In the genomic region with DNA sequence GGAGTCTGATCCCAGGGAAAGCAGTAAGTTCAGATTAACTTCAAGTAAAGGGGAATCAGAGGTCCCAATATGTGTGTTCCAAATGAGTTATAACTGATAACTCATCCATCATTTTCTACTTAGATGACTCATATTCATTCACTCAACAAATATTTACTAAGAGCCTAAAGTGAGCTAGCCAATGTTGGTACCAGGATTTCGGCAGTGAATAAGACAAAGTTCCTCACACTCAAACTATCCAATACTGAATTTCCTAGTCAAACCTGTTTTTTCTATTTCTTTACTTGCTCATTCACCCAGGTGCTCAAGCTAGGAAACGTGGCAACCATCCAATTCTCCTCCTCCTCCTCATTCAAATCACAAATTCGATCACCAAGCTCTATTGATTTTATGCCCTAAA, we compare ENCODE assay signal across 20 cellular contexts. TPM values are rescaled to one million over a fixed set of nuclear protein-coding genes. Genes with fewer than 3 reads are reported as not detected.
DNase-seq lines count a peak whose midpoint lies in the region; ATAC-seq, FAIRE-seq and TF ChIP-seq lines count a peak whose summit lies in the region.
"Had no signal": no experiment of that assay in that cellular context is flagged by ENCODE, and none has a peak within 500 bp of the region (broad histone marks: within the 10 kb centered on the region; RNA-seq: fewer than 3 reads in every experiment).

No MANE protein-coding gene starts in this region.

- peak in 1 of 2 experiments; percentile 45; a peak in 3 of 6 replicates for ATAC-seq in A549

- no peaks in the 10 kb centered on the region for H3K9me2 ChIP-seq in SK-N-SH

- H3K36me3 ChIP-seq in SK-N-SH (replicated peaks in 1 of 2; ENCODE audit: control insufficient read depth in 1 of 2, insufficient read depth in 2 of 2, low read length in 1 of 2) (peaks cover 62 to 73% of the 10 kb centered on the region in 2 experiments), colonic mucosa (peaks cover 8% of the 10 kb centered on the region)

- no peak for TF ChIP-seq POLR2A in A549 (IDR thresholded peaks at IDR 0.05; ENCODE audit: low read length)

- H3K4me1 ChIP-seq in A549 (peaks cover 20% of the 10 kb centered on the region), SK-N-SH (ENCODE audit: control insufficient read depth in 1 of 2, insufficient read depth in 2 of 2, low read depth in 1 of 2, low read length in 1 of 2) (no peaks in the 10 kb centered on the region), colonic mucosa (no peaks in the 10 kb centered on the region)
- H3K4me1 ChIP-seq: SJSA1, testis had no signal

- no peaks in the 10 kb centered on the region for H3K27me3 ChIP-seq in SK-N-SH (ENCODE audit: insufficient read depth)
- no peaks in the 10 kb centered on the region for H3K27me3 ChIP-seq in colonic mucosa
- H3K27me3 ChIP-seq: heart right ventricle, SJSA1, testis had no signal

- CTCF ChIA-PET in A549 (lab: Yijun Ruan, JAX) (interaction anchor here (0.9 to 12.8 kb wide), 5 partner anchors 12 to 304 kb away, joined by 3 to 96 read pairs (median 3); no protein-coding TSS in a partner anchor), SK-N-SH (lab: Yijun Ruan, JAX) (interaction anchor here (0.7 to 1.7 kb wide), 4 partner anchors 9 to 26 kb away, joined by 3 to 6 read pairs (median 5); partner anchors contain the start of gene FBXW2)

- TF ChIP-seq CTCF in A549 (IDR thresholded peaks at IDR 0.05) (no peak), SK-N-SH (IDR thresholded peaks at IDR 0.05) (no peak), foreskin fibroblast (IDR thresholded peaks at IDR 0.05; ENCODE audit: low read depth, low read length) (no peak), colonic mucosa (IDR thresholded peaks at IDR 0.05) (no peak)

- no peak for DNase-seq in A549 (ENCODE audit: low read depth in 1 of 2, low spot score in 1 of 2)
- peak; percentile 82 for DNase-seq in DMS53 (lab: John Stamatoyannopoulos, UW)
- DNase-seq in SK-N-SH = no peak
- peak; percentile 13 to 26 for DNase-seq in foreskin fibroblast
- DNase-seq in colonic mucosa = no peak
- DNase-seq in SHP77 (lab: John Stamatoyannopoulos, UW) = no peak
- DNase-seq in AG08396 (ENCODE audit: low spot score) = no peak
- no peak for DNase-seq in LoVo (ENCODE audit: low spot score)
- DNase-seq: activated CD4-positive, CD25-positive, alpha-beta regulatory T cell; activated gamma-delta T cell; anterior cingulate cortex; effector memory CD4-positive, alpha-beta T cell; heart right ventricle; immature natural killer cell; NCI-H1436 treated with DMSO at 0.1 percent for 48 hours; occipital lobe; right cardiac atrium; testis had no signal

- H2AFZ ChIP-seq in SK-N-SH (ENCODE audit: low read depth) = no peak overlapping the region

- no peaks in the 10 kb centered on the region for H3F3A ChIP-seq in SK-N-SH (replicated peaks; ENCODE audit: insufficient read depth)

- H3K9ac ChIP-seq in SK-N-SH (no peak overlapping the region), colonic mucosa (ENCODE audit: low read depth in 2 of 2, low read length in 2 of 2) (no peak overlapping the region)

- H3K27ac ChIP-seq in A549 (no peak overlapping the region), SK-N-SH (ENCODE audit: low read depth in 2 of 2, low read length in 1 of 2) (no peak overlapping the region), colonic mucosa (no peak overlapping the region)
- H3K27ac ChIP-seq: heart right ventricle, SJSA1, testis had no signal

- POLR2A ChIA-PET in A549 (lab: Yijun Ruan, JAX) = interaction anchor here (3.0 kb wide), 1 partner anchor 26 kb away, joined by 8 read pairs; the partner anchor contains the start of gene FBXW2
- POLR2A ChIA-PET in SK-N-SH (lab: Yijun Ruan, JAX) = no interaction called here

- H3K9me3 ChIP-seq in A549 (no peaks in the 10 kb centered on the region), SK-N-SH (no peaks in the 10 kb centered on the region), colonic mucosa (no peaks in the 10 kb centered on the region)
- H3K9me3 ChIP-seq: heart right ventricle, SJSA1, testis had no signal

- TF ChIP-seq RAD21 in A549 (conservative IDR thresholded peaks at IDR 0.05 in 1 of 2, IDR thresholded peaks at IDR 0.05 in 1 of 2) (no peak), SK-N-SH (IDR thresholded peaks at IDR 0.05; ENCODE audit: low read length) (no peak)

- FAIRE-seq in A549 (lab: Jason Lieb, UNC) = no peak
- FAIRE-seq: H1 had no signal

- WGBS in A549 (ENCODE audit: missing lambda C conversion rate) = 22% methylated on average over 3 of the region's 3 CpGs
- WGBS in SK-N-SH (ENCODE audit: low lambda C conversion rate) = 73% methylated on average over 3 of the region's 3 CpGs

- no peaks in the 10 kb centered on the region for H4K20me1 ChIP-seq in SK-N-SH (ENCODE audit: insufficient read depth)

- intact Hi-C loops in colonic mucosa (cut with DNase I) = no loop called here

- TF ChIP-seq EP300 in A549 (IDR thresholded peaks at IDR 0.05) (no peak), SK-N-SH (IDR thresholded peaks at IDR 0.05; ENCODE audit: borderline replicate concordance in 1 of 2, low read depth in 1 of 2, low read length in 1 of 2) (no peak)

- H3K79me2 ChIP-seq in SK-N-SH (ENCODE audit: insufficient read depth) = no peaks in the 10 kb centered on the region

- H3K4me3 ChIP-seq in A549 (no peak overlapping the region), SK-N-SH (ENCODE audit: low read depth in 2 of 2, low read length in 1 of 2) (no peak overlapping the region), foreskin fibroblast (ENCODE audit: low read depth in 1 of 2, low read length in 2 of 2) (no peak overlapping the region), colonic mucosa (no peak overlapping the region)
- H3K4me3 ChIP-seq: heart right ventricle, SJSA1, testis had no signal

- H3K4me2 ChIP-seq in A549 (peak overlapping the region; percentile 33), SK-N-SH (no peak overlapping the region)

TF ChIP-seq in A549, 52 proteins besides CTCF, POLR2A, EP300 and RAD21 (continues in another document):
- TF ChIP-seq HMGXB4 (CRISPR knock-in tag; IDR thresholded peaks at IDR 0.05; ENCODE audit: borderline replicate concordance) = no peak

TF ChIP-seq in SK-N-SH, 30 proteins besides CTCF, POLR2A, EP300 and RAD21:
- TF ChIP-seq, protein P1, sequence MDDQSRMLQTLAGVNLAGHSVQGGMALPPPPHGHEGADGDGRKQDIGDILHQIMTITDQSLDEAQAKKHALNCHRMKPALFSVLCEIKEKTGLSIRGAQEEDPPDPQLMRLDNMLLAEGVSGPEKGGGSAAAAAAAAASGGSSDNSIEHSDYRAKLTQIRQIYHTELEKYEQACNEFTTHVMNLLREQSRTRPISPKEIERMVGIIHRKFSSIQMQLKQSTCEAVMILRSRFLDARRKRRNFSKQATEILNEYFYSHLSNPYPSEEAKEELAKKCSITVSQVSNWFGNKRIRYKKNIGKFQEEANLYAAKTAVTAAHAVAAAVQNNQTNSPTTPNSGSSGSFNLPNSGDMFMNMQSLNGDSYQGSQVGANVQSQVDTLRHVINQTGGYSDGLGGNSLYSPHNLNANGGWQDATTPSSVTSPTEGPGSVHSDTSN (IDR thresholded peaks at IDR 0.05) = peak; percentile 46
- TF ChIP-seq IRF3 (IDR thresholded peaks at IDR 0.05; ENCODE audit: low read depth, low read length) = no peak

RNA-seq across cellular contexts. Expression of gene FBXW2, which starts 25.8 kb away (rescaled TPM):
- 56.0 and 60.0 TPM in 2 replicates for polyA plus RNA-seq in A549 (2011; rRNA removed)
- polyA plus RNA-seq in A549 (2012; cell fraction: cytosol; rRNA removed) = 28.8 and 29.0 TPM in 2 replicates
- polyA plus RNA-seq in A549 (2012; cell fraction: nucleus; rRNA removed) = 15.5 and 27.9 TPM in 2 replicates
- 28.8 to 33.5 TPM (median 33.1 TPM) in 3 replicates for polyA plus RNA-seq in A549 (2017; fragmentation: RNase III; extraction: RNeasy Plus Mini Kit Qiagen cat#74134 plus additional on column Dnase treatment)
- 50.3 and 56.8 TPM in 2 replicates for polyA minus RNA-seq in A549 (2011; rRNA and poly(A)+ RNA removed)
- 40.1 and 47.6 TPM in 2 replicates for polyA plus RNA-seq in SK-N-SH (2012; rRNA removed)
- polyA plus RNA-seq in SK-N-SH (2012; cell fraction: cytosol; rRNA removed) = 50.2 and 51.7 TPM in 2 replicates
- polyA plus RNA-seq in SK-N-SH (2012; cell fraction: nucleus; rRNA removed) = 30.3 and 51.1 TPM in 2 replicates
- 10 to 100 TPM; 52.1 to 53.5 TPM for total RNA-seq in colonic mucosa

RNA-seq across cellular contexts. Expression of gene MEGF9, which starts 53.2 kb away (rescaled TPM):
- 25.7 and 32.8 TPM in 2 replicates for polyA plus RNA-seq in A549 (2011; rRNA removed)
- 7.3 and 9.4 TPM in 2 replicates for polyA plus RNA-seq in A549 (2012; cell fraction: cytosol; rRNA removed)
- polyA plus RNA-seq in A549 (2012; cell fraction: nucleus; rRNA removed) = 3.7 and 4.9 TPM in 2 replicates
- polyA plus RNA-seq in A549 (2017; fragmentation: RNase III; extraction: RNeasy Plus Mini Kit Qiagen cat#74134 plus additional on column Dnase treatment) = 21.1 to 33.4 TPM (median 30.0 TPM) in 3 replicates
- 15.9 and 19.0 TPM in 2 replicates for polyA minus RNA-seq in A549 (2011; rRNA and poly(A)+ RNA removed)
- 1.8 and 2.2 TPM in 2 replicates for polyA plus RNA-seq in SK-N-SH (2012; rRNA removed)
- polyA plus RNA-seq in SK-N-SH (2012; cell fraction: cytosol; rRNA removed) = 3.1 and 3.3 TPM in 2 replicates
- polyA plus RNA-seq in SK-N-SH (2012; cell fraction: nucleus; rRNA removed) = 1.00 and 1.5 TPM in 2 replicates
- 1 to 10 TPM; 7.2 to 9.0 TPM for total RNA-seq in colonic mucosa

Comparison
In these comparisons a context has a peak if more than half of its experiments do, and no peak if none do; other contexts are left out.
1. DNase-seq: peak in DMS53 (single experiment) and foreskin fibroblast (2 of 2); none in A549 (0 of 2), SK-N-SH (single experiment), colonic mucosa (single experiment), SHP77 (0 of 2), AG08396 (single experiment) and LoVo (single experiment).